9 cellular contexts compared by ENCODE assay signal in the genomic region with DNA sequence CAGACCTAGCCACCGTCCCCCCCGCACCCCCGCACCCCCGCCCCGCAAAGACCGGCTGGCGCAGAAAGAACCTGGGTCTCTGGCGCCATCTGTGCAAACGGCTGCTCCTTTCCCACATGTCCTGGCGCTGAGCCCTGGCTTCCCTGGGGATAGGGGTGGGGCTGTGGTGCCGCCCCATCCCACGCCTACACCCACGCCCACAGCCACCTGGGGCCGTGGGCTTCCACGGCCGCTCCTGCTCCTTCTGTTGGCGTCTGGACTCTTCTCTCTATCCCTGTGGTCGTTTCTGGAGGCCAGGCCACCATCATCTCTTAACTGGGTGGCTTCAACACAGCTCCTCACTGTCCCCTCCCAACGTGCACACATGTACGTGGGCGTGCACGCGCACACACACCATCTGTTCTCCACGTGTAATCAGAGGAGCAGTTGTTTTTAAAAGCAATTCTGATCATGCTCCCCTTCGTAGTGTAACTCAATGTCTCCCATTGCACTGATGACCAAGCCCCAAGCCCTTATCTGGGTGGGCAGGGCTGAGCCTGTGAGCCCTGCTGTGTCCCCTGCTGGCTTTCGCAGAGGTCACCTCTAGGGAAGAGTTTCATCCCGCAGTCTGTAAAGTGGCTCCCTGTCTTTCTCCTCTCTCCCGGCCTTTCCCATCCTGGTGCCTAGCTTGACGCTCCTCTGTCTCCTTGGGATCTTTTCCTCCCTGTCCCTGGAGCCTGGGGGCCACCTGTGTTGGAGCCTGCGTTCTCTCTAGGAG. TPM values are rescaled to one million over a fixed set of nuclear protein-coding genes. Genes with fewer than 3 reads are reported as not detected.
A peak's percentile ranks its signal among the peaks of the same experiment; 100 is the strongest.
DNase-seq lines count a peak whose midpoint lies in the region; ATAC-seq and TF ChIP-seq lines count a peak whose summit lies in the region.
"Had no signal": no experiment of that assay in that cellular context is flagged by ENCODE, and none has a peak within 500 bp of the region (broad histone marks: within the 10 kb centered on the region; RNA-seq: fewer than 3 reads in every experiment).

No MANE protein-coding gene starts in this region.

- dilution Hi-C loops in mammary epithelial cell (cut with HindIII; ENCODE audit: low sequenced_read_pairs) = no loop called here

- peak; percentile 54 for ATAC-seq in DND-41 (ENCODE audit: insufficient read depth, low read depth)
- peak in 1 of 3 donors; percentile 14 for ATAC-seq in natural killer cell
- ATAC-seq in HG02870 (IDR thresholded peaks at IDR 0.05; ENCODE audit: unreplicated experiment) = no peak
- no peak for ATAC-seq in HG02884 (IDR thresholded peaks at IDR 0.05; ENCODE audit: unreplicated experiment)

- CTCF ChIA-PET in mammary epithelial cell (lab: Charles Lee; ENCODE audit: low non-redundant PET) = interaction anchor here (0.7 kb wide), 1 partner anchor 247 kb away, joined by 3 read pairs; no protein-coding TSS in a partner anchor

- no peaks in the 10 kb centered on the region for H3K79me2 ChIP-seq in DND-41 (ENCODE audit: insufficient read depth, low read length)
- no peaks in the 10 kb centered on the region for H3K79me2 ChIP-seq in mammary epithelial cell (ENCODE audit: insufficient read depth, low read length)

- TF ChIP-seq CTCF in DND-41 (IDR thresholded peaks at IDR 0.05; ENCODE audit: borderline replicate concordance, extremely low read depth, low read length, poor library complexity, severe bottlenecking) = peak; percentile 12
- TF ChIP-seq CTCF in mammary epithelial cell (conservative IDR thresholded peaks at IDR 0.05 in 1 of 2, IDR thresholded peaks at IDR 0.05 in 1 of 2; ENCODE audit: extremely low read depth in 1 of 2, insufficient read depth in 1 of 2, low read depth in 1 of 2, low read length in 2 of 2) = no peak
- no peak for TF ChIP-seq CTCF in natural killer cell (IDR thresholded peaks at IDR 0.05)
- TF ChIP-seq CTCF in vagina (IDR thresholded peaks at IDR 0.05) = peak in 1 of 3 experiments; percentile 21

- 32% methylated on average over 18 of the region's 30 CpGs for WGBS in mammary epithelial cell (ENCODE audit: low coverage, missing lambda C conversion rate)

- H3K27ac ChIP-seq in DND-41 (ENCODE audit: low read length) (no peak overlapping the region), mammary epithelial cell (ENCODE audit: insufficient read depth, low read depth, low read length) (no peak overlapping the region), vagina (no peak overlapping the region)

- intact Hi-C loops in mammary epithelial cell (cut with micrococcal nuclease) = loop anchor here (1.0 kb wide), 1 partner anchor 248 kb away; no protein-coding TSS in a partner anchor
- intact Hi-C loops in natural killer cell (cut with micrococcal nuclease) = loop anchor here (5.0 kb wide), 2 partner anchors 37 to 52 kb away; no protein-coding TSS in a partner anchor
- intact Hi-C loops in vagina (cut with DNase I) = no loop called here

- H3K4me3 Mint-ChIP-seq in natural killer cell = peak overlapping the region; percentile 57

- peaks cover 4% of the 10 kb centered on the region; the same call in 1 of the 2 replicates for H4K20me1 ChIP-seq in DND-41 (ENCODE audit: insufficient read depth, low read length)
- H4K20me1 ChIP-seq in mammary epithelial cell (ENCODE audit: insufficient read depth, low read length) = peaks cover 3% of the 10 kb centered on the region

- in situ Hi-C loops in mammary epithelial cell (cut with MboI; ENCODE audit: low sequenced_read_pairs in 2 of 2) = loop anchor here (10.0 kb wide), 1 partner anchor 249 kb away; no protein-coding TSS in a partner anchor

- no peak overlapping the region for H3K4me3 ChIP-seq in DND-41 (ENCODE audit: low read depth in 1 of 2, low read length in 2 of 2)
- peak overlapping the region in 1 of 3 experiments; percentile 14 for H3K4me3 ChIP-seq in mammary epithelial cell (replicated peaks in 1 of 3; ENCODE audit: insufficient read depth in 1 of 3, low read depth in 2 of 3, low read length in 3 of 3)
- H3K4me3 ChIP-seq in vagina = no peak overlapping the region

- peaks cover 36 to 42% of the 10 kb centered on the region in 2 donors for H3K4me1 Mint-ChIP-seq in natural killer cell

- H3K4me2 ChIP-seq in DND-41 (ENCODE audit: insufficient read depth, low read length) (peak overlapping the region; percentile 33; the same call in 1 of the 2 replicates), mammary epithelial cell (ENCODE audit: insufficient read depth, low read depth, low read length) (peak overlapping the region; percentile 65)

- H3K36me3 ChIP-seq in DND-41 (ENCODE audit: insufficient read depth, low read length) (no peaks in the 10 kb centered on the region), mammary epithelial cell (ENCODE audit: insufficient read depth, low read length) (no peaks in the 10 kb centered on the region), vagina (no peaks in the 10 kb centered on the region)

- no peaks in the 10 kb centered on the region for H3K27me3 Mint-ChIP-seq in natural killer cell (ENCODE audit: low read depth in 2 of 2)

- H3K9ac ChIP-seq in DND-41 (ENCODE audit: low read depth, low read length) = no peak overlapping the region
- H3K9ac ChIP-seq in mammary epithelial cell (ENCODE audit: insufficient read depth, low read length) = no peak overlapping the region

- H3K4me1 ChIP-seq in DND-41 (ENCODE audit: insufficient read depth, low read length) (peaks cover 8% of the 10 kb centered on the region), mammary epithelial cell (ENCODE audit: insufficient read depth, low read length) (peaks cover 4% of the 10 kb centered on the region), vagina (peaks cover 14% of the 10 kb centered on the region)

- H3K27me3 ChIP-seq in DND-41 (ENCODE audit: insufficient read depth, low read length, poor library complexity) (no peaks in the 10 kb centered on the region), mammary epithelial cell (ENCODE audit: insufficient read depth, low read length) (no peaks in the 10 kb centered on the region), vagina (no peaks in the 10 kb centered on the region)

- no peaks in the 10 kb centered on the region for H3K9me3 Mint-ChIP-seq in natural killer cell

- peak overlapping the region; percentile 88 to 94 for H3K27ac Mint-ChIP-seq in natural killer cell

- H3K9me3 ChIP-seq in DND-41 (ENCODE audit: insufficient read depth, low read length, severe bottlenecking) (no peaks in the 10 kb centered on the region), mammary epithelial cell (replicated peaks; ENCODE audit: insufficient read depth, low read length) (no peaks in the 10 kb centered on the region), vagina (no peaks in the 10 kb centered on the region)

- TF ChIP-seq POLR2A in vagina (IDR thresholded peaks at IDR 0.05) = no peak

- no peak for DNase-seq in DND-41
- peak; percentile 73 for DNase-seq in NCI-H1694 (lab: John Stamatoyannopoulos, UW)
- DNase-seq in mammary epithelial cell = no peak
- DNase-seq in natural killer cell = no peak
- DNase-seq in vagina (ENCODE audit: extremely low spot score in 2 of 2) = no peak
- DNase-seq in NCI-H1930 (lab: John Stamatoyannopoulos, UW) = no peak
- DNase-seq: NCI-H1436 treated with DMSO at 0.1 percent for 48 hours had no signal

- BruUV-seq in mammary epithelial cell (replicated peaks; lab: Mats Ljungman, UMichigan) = no TSS peak

- H3K36me3 Mint-ChIP-seq in natural killer cell = no peaks in the 10 kb centered on the region

- H2AFZ ChIP-seq in DND-41 (ENCODE audit: low read depth, low read length) (no peak overlapping the region), mammary epithelial cell (ENCODE audit: low read depth, low read length) (no peak overlapping the region)

RNA-seq across cellular contexts. Expression of a gene that starts 31.9 kb away (rescaled TPM):
- total RNA-seq in mammary epithelial cell (10 to 100 TPM in 1 of 2 donors, 1 to 10 TPM in 1; 3.7 to 29.9 TPM), natural killer cell (1 to 10 TPM; 1.1 to 2.7 (median 2.1) TPM), vagina (20.4 TPM)
- polyA plus RNA-seq in mammary epithelial cell = 52.5 TPM
- polyA minus RNA-seq in mammary epithelial cell = 31.5 TPM
